13 cellular contexts compared by ENCODE assay signal in genomic region chr2:33746401-33746800, GRCh38.
DNase-seq lines count a peak whose midpoint lies in the region; ATAC-seq, FAIRE-seq and TF ChIP-seq lines count a peak whose summit lies in the region.
"Had no signal": no experiment of that assay in that cellular context is flagged by ENCODE, and none has a peak within 500 bp of the region (broad histone marks: within the 10 kb centered on the region; RNA-seq: fewer than 3 reads in every experiment).

No MANE protein-coding gene starts in this region.

- DNase-seq in HS-5 (ENCODE audit: low read depth) (peak; percentile 5), bronchial epithelial cell (ENCODE audit: low read depth) (peak; percentile 10), kidney epithelial cell (ENCODE audit: low read depth) (peak; percentile 12), osteoblast (ENCODE audit: insufficient read length, low spot score, missing footprints) (peak; percentile 43), NCI-H1417 (lab: John Stamatoyannopoulos, UW) (no peak), left ventricle myocardium superior (no peak), retina (no peak)
- DNase-seq: ACHN; CD4-positive, CD25-positive, alpha-beta regulatory T cell; DMS53; H7 had no signal

- H3K4me3 ChIP-seq in bronchial epithelial cell (ENCODE audit: low read depth, low read length) = no peak overlapping the region
- no peak overlapping the region for H3K4me3 ChIP-seq in kidney epithelial cell (ENCODE audit: low read depth, low read length)
- H3K4me3 ChIP-seq in osteoblast (ENCODE audit: insufficient read depth, low read length) = no peak overlapping the region
- H3K4me3 ChIP-seq: BLaER1 treated with 17β-estradiol and CSF1 and Interleukin-3, amounts not matched to agents 10 nM and 100 nM had no signal

- no peak overlapping the region for H2AFZ ChIP-seq in osteoblast (ENCODE audit: low read length)

- no peak for FAIRE-seq in bronchial epithelial cell (lab: Jason Lieb, UNC)

- no peaks in the 10 kb centered on the region for H3K4me1 ChIP-seq in osteoblast (ENCODE audit: insufficient read depth, low read length)
- H3K4me1 ChIP-seq: BLaER1 treated with 17β-estradiol and CSF1 and Interleukin-3, amounts not matched to agents 10 nM and 100 nM had no signal

- H4K20me1 ChIP-seq in osteoblast (ENCODE audit: insufficient read depth, low read length) = no peaks in the 10 kb centered on the region
- H4K20me1 ChIP-seq: BLaER1 treated with 17β-estradiol and CSF1 and Interleukin-3, amounts not matched to agents 10 nM and 100 nM had no signal

- no peaks in the 10 kb centered on the region for H3K9me3 ChIP-seq in osteoblast (ENCODE audit: low read depth, low read length)

- no peaks in the 10 kb centered on the region for H3K79me2 ChIP-seq in osteoblast (ENCODE audit: insufficient read depth, low read length)

- ATAC-seq in left ventricle myocardium superior (no peak), HG02798 (IDR thresholded peaks at IDR 0.05; ENCODE audit: poor library complexity, unreplicated experiment) (no peak)

- TF ChIP-seq CTCF in bronchial epithelial cell (IDR thresholded peaks at IDR 0.05; ENCODE audit: insufficient read depth, low read length, severe bottlenecking) (no peak), kidney epithelial cell (IDR thresholded peaks at IDR 0.05; ENCODE audit: insufficient read depth, low read length, poor library complexity, severe bottlenecking) (no peak), osteoblast (IDR thresholded peaks at IDR 0.05; ENCODE audit: extremely low read depth, low read depth, low read length) (no peak)

- no peak overlapping the region for H3K4me2 ChIP-seq in osteoblast (ENCODE audit: insufficient read depth, low read length)
- H3K4me2 ChIP-seq: BLaER1 treated with 17β-estradiol and CSF1 and Interleukin-3, amounts not matched to agents 10 nM and 100 nM had no signal

- H3K36me3 ChIP-seq in bronchial epithelial cell (ENCODE audit: control insufficient read depth, insufficient read depth, low read length) (no peaks in the 10 kb centered on the region), kidney epithelial cell (ENCODE audit: control insufficient read depth, insufficient read depth, low read length) (no peaks in the 10 kb centered on the region), osteoblast (ENCODE audit: insufficient read depth, low read length) (no peaks in the 10 kb centered on the region)
- H3K36me3 ChIP-seq: BLaER1 treated with 17β-estradiol and CSF1 and Interleukin-3, amounts not matched to agents 10 nM and 100 nM had no signal

- intact Hi-C loops in left ventricle myocardium superior (cut with micrococcal nuclease) = no loop called here

- H3K27me3 ChIP-seq in bronchial epithelial cell (ENCODE audit: control insufficient read depth, insufficient read depth, low read length) = no peaks in the 10 kb centered on the region
- H3K27me3 ChIP-seq in kidney epithelial cell (ENCODE audit: control insufficient read depth, insufficient read depth, low read length) = no peaks in the 10 kb centered on the region
- no peaks in the 10 kb centered on the region for H3K27me3 ChIP-seq in osteoblast (ENCODE audit: insufficient read depth, low read length)
- H3K27me3 ChIP-seq: BLaER1 treated with 17β-estradiol and CSF1 and Interleukin-3, amounts not matched to agents 10 nM and 100 nM had no signal

- no peak overlapping the region for H3K27ac ChIP-seq in osteoblast (ENCODE audit: low read depth, low read length)
- H3K27ac ChIP-seq: BLaER1 treated with 17β-estradiol and CSF1 and Interleukin-3, amounts not matched to agents 10 nM and 100 nM had no signal

Comparison
In these comparisons a context has a peak if more than half of its experiments do, and no peak if none do; other contexts are left out.
1. DNase-seq: peak in HS-5 (single experiment), bronchial epithelial cell (single experiment), kidney epithelial cell (single experiment) and osteoblast (single experiment); none in NCI-H1417 (0 of 3), left ventricle myocardium superior (single experiment) and retina (single experiment).